Comparison of ENCODE assay signal across 21 cellular contexts in the genomic region with DNA sequence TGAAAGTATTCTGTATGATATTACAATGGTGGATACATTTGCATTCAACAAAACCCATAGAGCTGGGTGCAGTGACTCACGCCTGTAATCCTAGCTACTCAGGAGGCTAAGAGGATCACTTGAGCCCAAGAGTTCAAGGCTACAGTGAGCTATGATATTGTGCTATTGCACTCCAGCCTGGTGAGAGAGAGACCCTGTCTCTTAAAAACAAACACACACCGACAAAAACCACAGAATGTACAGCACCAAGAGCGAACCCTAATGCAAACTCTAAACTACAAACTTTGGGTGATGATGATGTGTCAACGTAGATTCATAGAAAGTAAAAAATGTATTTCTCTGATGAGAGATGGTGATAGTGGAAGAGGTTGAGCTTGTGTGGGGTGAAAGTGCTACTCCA.
"Had no signal": no experiment of that assay in that cellular context is flagged by ENCODE, and none has a peak within 500 bp of the region (broad histone marks: within the 10 kb centered on the region; RNA-seq: fewer than 3 reads in every experiment).

No MANE protein-coding gene starts in this region.

- FAIRE-seq: endothelial cell of umbilical vein, islet of Langerhans, urothelium cell line had no signal

- H3K9me3 ChIP-seq: heart left ventricle, left ventricle myocardium inferior, lower lobe of right lung had no signal

- H3K27me3 Mint-ChIP-seq: memory B cell had no signal

- H3K27ac ChIP-seq: coronary artery, foreskin keratinocyte, heart left ventricle, left ventricle myocardium inferior, lower lobe of right lung had no signal

- H3K27ac Mint-ChIP-seq: endodermal cell, memory B cell, mesothelial cell of epicardium, natural killer cell had no signal

- H3K9me3 Mint-ChIP-seq: endodermal cell, memory B cell, natural killer cell had no signal

- H3K4me1 ChIP-seq: foreskin keratinocyte, lower lobe of right lung had no signal

- H3K27me3 ChIP-seq: foreskin keratinocyte, heart left ventricle had no signal

- H3K4me3 Mint-ChIP-seq: endodermal cell, memory B cell, mesothelial cell of epicardium, natural killer cell, neural crest cell had no signal

- ATAC-seq: foreskin keratinocyte, heart left ventricle, natural killer cell had no signal

- DNase-seq: effector CD4-positive, alpha-beta T cell; endodermal cell; erythroblast; foreskin keratinocyte; heart left ventricle; hippocampal formation; left ventricle myocardium inferior; lower lobe of right lung; natural killer cell; posterior cingulate gyrus; small intestine; stimulated activated CD4-positive, alpha-beta T cell treated with anti-CD3 and anti-CD28 coated beads, Interleukin-12 subunit alpha, Interleukin-12 subunit beta, amount 100 ng/mL, for 4 hours; stimulated activated naive CD4-positive, alpha-beta T cell treated with Interleukin-2 at 50 U/mL for 16 hours; trophoblast cell had no signal

- H3K4me3 ChIP-seq: coronary artery, heart left ventricle, left ventricle myocardium inferior, lower lobe of right lung had no signal
